3 cellular contexts compared by ENCODE assay signal in genomic region chr4:35491093-35491492, GRCh38.
"Had no signal": no experiment of that assay in that cellular context is flagged by ENCODE, and none has a peak within 500 bp of the region (broad histone marks: within the 10 kb centered on the region; RNA-seq: fewer than 3 reads in every experiment).

No MANE protein-coding gene starts in this region.

- DNase-seq: GDM1, GF-D8 had no signal

- H3K4me3 ChIP-seq: GM12878 had no signal

- ATAC-seq: GM12878 had no signal
